ENCODE assay signal across 2 cellular contexts in the genomic region with DNA sequence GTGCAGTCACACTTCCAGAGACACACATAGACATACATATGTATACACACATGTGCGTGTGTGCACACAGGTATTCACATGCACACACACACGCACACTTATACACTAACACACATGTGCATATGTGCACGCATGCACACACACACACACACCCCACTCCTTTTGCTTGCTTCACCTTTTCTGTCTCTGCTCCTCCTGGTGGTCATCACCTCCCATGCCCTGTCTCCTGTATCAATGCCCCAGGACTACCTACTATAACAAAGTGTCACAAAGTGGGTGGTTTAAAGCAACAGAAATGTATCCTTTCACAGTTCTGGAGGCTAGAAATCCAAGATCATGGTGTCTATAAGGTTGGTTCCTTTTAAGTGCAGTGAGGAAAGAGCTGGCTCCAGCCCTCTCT.
TF ChIP-seq lines count a peak whose summit lies in the region.

No MANE protein-coding gene starts in this region.

TF ChIP-seq in HepG2, 621 proteins besides CTCF, POLR2A, EP300 and RAD21 (continues in another document):
- TF ChIP-seq ZNF543 (CRISPR knock-in tag; IDR thresholded peaks at IDR 0.05) = no peak
- TF ChIP-seq, protein P1, sequence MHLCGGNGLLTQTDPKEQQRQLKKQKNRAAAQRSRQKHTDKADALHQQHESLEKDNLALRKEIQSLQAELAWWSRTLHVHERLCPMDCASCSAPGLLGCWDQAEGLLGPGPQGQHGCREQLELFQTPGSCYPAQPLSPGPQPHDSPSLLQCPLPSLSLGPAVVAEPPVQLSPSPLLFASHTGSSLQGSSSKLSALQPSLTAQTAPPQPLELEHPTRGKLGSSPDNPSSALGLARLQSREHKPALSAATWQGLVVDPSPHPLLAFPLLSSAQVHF (CRISPR knock-in tag; IDR thresholded peaks at IDR 0.05) = no peak
- no peak for TF ChIP-seq RFX5 (IDR thresholded peaks at IDR 0.05; ENCODE audit: low read depth, low read length)
- TF ChIP-seq STAG1 (CRISPR knock-in tag; IDR thresholded peaks at IDR 0.05) = peak; percentile 43; the same call in 1 of the 2 replicates
- TF ChIP-seq, protein P2, sequence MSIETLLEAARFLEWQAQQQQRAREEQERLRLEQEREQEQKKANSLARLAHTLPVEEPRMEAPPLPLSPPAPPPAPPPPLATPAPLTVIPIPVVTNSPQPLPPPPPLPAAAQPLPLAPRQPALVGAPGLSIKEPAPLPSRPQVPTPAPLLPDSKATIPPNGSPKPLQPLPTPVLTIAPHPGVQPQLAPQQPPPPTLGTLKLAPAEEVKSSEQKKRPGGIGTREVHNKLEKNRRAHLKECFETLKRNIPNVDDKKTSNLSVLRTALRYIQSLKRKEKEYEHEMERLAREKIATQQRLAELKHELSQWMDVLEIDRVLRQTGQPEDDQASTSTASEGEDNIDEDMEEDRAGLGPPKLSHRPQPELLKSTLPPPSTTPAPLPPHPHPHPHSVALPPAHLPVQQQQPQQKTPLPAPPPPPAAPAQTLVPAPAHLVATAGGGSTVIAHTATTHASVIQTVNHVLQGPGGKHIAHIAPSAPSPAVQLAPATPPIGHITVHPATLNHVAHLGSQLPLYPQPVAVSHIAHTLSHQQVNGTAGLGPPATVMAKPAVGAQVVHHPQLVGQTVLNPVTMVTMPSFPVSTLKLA (IDR thresholded peaks at IDR 0.05) = peak; percentile 64
- TF ChIP-seq, protein P3, sequence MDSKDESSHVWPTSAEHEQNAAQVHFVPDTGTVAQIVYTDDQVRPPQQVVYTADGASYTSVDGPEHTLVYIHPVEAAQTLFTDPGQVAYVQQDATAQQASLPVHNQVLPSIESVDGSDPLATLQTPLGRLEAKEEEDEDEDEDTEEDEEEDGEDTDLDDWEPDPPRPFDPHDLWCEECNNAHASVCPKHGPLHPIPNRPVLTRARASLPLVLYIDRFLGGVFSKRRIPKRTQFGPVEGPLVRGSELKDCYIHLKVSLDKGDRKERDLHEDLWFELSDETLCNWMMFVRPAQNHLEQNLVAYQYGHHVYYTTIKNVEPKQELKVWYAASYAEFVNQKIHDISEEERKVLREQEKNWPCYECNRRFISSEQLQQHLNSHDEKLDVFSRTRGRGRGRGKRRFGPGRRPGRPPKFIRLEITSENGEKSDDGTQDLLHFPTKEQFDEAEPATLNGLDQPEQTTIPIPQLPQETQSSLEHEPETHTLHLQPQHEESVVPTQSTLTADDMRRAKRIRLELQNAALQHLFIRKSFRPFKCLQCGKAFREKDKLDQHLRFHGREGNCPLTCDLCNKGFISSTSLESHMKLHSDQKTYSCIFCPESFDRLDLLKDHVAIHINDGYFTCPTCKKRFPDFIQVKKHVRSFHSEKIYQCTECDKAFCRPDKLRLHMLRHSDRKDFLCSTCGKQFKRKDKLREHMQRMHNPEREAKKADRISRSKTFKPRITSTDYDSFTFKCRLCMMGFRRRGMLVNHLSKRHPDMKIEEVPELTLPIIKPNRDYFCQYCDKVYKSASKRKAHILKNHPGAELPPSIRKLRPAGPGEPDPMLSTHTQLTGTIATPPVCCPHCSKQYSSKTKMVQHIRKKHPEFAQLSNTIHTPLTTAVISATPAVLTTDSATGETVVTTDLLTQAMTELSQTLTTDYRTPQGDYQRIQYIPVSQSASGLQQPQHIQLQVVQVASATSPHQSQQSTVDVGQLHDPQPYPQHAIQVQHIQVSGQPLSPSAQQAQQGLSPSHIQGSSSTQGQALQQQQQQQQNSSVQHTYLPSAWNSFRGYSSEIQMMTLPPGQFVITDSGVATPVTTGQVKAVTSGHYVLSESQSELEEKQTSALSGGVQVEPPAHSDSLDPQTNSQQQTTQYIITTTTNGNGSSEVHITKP (CRISPR knock-in tag; IDR thresholded peaks at IDR 0.05; ENCODE audit: low read depth) = no peak
- TF ChIP-seq SMC3 (IDR thresholded peaks at IDR 0.05; ENCODE audit: low read length) = peak; percentile 58; the same call in 1 of the 2 replicates
- TF ChIP-seq, protein P4, sequence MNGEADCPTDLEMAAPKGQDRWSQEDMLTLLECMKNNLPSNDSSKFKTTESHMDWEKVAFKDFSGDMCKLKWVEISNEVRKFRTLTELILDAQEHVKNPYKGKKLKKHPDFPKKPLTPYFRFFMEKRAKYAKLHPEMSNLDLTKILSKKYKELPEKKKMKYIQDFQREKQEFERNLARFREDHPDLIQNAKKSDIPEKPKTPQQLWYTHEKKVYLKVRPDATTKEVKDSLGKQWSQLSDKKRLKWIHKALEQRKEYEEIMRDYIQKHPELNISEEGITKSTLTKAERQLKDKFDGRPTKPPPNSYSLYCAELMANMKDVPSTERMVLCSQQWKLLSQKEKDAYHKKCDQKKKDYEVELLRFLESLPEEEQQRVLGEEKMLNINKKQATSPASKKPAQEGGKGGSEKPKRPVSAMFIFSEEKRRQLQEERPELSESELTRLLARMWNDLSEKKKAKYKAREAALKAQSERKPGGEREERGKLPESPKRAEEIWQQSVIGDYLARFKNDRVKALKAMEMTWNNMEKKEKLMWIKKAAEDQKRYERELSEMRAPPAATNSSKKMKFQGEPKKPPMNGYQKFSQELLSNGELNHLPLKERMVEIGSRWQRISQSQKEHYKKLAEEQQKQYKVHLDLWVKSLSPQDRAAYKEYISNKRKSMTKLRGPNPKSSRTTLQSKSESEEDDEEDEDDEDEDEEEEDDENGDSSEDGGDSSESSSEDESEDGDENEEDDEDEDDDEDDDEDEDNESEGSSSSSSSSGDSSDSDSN (CRISPR knock-in tag; IDR thresholded peaks at IDR 0.05) = no peak
- TF ChIP-seq, protein P5, sequence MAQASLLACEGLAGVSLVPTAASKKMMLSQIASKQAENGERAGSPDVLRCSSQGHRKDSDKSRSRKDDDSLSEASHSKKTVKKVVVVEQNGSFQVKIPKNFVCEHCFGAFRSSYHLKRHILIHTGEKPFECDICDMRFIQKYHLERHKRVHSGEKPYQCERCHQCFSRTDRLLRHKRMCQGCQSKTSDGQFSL (CRISPR knock-in tag; IDR thresholded peaks at IDR 0.05) = 0 out of 2 replicates have a peak, but pooled peaks have one; percentile 27
- no peak for TF ChIP-seq ZNF546 (CRISPR knock-in tag; conservative IDR thresholded peaks at IDR 0.05)
- TF ChIP-seq, protein P6, sequence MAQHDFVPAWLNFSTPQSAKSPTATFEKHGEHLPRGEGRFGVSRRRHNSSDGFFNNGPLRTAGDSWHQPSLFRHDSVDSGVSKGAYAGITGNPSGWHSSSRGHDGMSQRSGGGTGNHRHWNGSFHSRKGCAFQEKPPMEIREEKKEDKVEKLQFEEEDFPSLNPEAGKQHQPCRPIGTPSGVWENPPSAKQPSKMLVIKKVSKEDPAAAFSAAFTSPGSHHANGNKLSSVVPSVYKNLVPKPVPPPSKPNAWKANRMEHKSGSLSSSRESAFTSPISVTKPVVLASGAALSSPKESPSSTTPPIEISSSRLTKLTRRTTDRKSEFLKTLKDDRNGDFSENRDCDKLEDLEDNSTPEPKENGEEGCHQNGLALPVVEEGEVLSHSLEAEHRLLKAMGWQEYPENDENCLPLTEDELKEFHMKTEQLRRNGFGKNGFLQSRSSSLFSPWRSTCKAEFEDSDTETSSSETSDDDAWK (CRISPR knock-in tag; IDR thresholded peaks at IDR 0.05) = no peak
- TF ChIP-seq ZNF761 (CRISPR knock-in tag; conservative IDR thresholded peaks at IDR 0.05) = no peak
- no peak for TF ChIP-seq NCOA5 (CRISPR knock-in tag; IDR thresholded peaks at IDR 0.05)
- TF ChIP-seq ZNF331 (CRISPR knock-in tag; IDR thresholded peaks at IDR 0.05) = no peak
- TF ChIP-seq DR1 (CRISPR knock-in tag; IDR thresholded peaks at IDR 0.05) = no peak
- TF ChIP-seq HOXD1 (CRISPR knock-in tag; IDR thresholded peaks at IDR 0.05) = no peak

TF ChIP-seq in WTC11, 78 proteins besides CTCF, POLR2A, EP300 and RAD21 (continues in another document):
- no peak for TF ChIP-seq ZBTB21 (CRISPR knock-in tag; IDR thresholded peaks at IDR 0.05; ENCODE audit: borderline replicate concordance)
- TF ChIP-seq, protein P7, sequence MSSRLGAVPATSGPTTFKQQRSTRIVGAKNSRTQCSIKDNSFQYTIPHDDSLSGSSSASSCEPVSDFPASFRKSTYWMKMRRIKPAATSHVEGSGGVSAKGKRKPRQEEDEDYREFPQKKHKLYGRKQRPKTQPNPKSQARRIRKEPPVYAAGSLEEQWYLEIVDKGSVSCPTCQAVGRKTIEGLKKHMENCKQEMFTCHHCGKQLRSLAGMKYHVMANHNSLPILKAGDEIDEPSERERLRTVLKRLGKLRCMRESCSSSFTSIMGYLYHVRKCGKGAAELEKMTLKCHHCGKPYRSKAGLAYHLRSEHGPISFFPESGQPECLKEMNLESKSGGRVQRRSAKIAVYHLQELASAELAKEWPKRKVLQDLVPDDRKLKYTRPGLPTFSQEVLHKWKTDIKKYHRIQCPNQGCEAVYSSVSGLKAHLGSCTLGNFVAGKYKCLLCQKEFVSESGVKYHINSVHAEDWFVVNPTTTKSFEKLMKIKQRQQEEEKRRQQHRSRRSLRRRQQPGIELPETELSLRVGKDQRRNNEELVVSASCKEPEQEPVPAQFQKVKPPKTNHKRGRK (CRISPR knock-in tag; IDR thresholded peaks at IDR 0.05; ENCODE audit: borderline replicate concordance) = no peak
- TF ChIP-seq, protein P8, sequence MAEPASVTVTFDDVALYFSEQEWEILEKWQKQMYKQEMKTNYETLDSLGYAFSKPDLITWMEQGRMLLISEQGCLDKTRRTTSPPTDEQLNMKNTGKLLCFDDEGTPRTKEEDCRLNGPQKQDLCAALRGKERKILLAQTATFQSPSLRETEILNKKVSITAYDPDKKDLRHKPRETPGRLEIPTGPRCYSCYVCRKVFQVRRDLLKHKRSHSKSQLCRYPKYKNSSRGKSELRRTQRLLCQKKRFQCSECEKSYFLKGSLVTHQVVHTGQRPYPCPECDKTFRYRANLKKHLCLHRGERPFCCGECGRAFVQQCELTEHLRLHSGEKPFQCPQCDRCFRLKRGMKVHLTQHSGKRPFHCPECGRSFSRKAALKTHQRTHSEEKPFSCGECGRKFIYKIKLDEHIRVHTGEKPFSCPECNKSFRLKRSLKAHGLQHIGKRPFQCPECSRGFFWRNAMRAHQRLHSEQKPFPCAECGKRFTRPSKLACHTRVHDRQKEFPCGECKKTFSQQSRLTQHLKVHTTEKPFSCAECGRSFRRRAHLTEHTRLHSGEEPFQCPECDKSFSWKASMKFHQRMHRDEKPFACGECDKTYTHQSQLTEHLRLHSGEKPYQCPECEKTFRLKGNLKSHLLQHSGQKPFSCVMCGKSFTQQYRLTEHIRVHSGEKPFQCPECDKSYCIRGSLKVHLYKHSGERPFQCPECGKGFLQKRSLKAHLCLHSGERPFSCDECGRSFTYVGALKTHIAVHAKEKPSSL (CRISPR knock-in tag; conservative IDR thresholded peaks at IDR 0.05) = no peak
- TF ChIP-seq ZNF263 (CRISPR knock-in tag; IDR thresholded peaks at IDR 0.05; ENCODE audit: low read depth) = no peak
- TF ChIP-seq ESRRA (CRISPR knock-in tag; IDR thresholded peaks at IDR 0.05; ENCODE audit: borderline replicate concordance) = no peak
- TF ChIP-seq FOXJ3 (CRISPR knock-in tag; IDR thresholded peaks at IDR 0.05; ENCODE audit: borderline replicate concordance) = no peak
- TF ChIP-seq, protein P9, sequence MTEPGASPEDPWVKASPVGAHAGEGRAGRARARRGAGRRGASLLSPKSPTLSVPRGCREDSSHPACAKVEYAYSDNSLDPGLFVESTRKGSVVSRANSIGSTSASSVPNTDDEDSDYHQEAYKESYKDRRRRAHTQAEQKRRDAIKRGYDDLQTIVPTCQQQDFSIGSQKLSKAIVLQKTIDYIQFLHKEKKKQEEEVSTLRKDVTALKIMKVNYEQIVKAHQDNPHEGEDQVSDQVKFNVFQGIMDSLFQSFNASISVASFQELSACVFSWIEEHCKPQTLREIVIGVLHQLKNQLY (CRISPR knock-in tag; IDR thresholded peaks at IDR 0.05) = no peak
- TF ChIP-seq, protein P10, sequence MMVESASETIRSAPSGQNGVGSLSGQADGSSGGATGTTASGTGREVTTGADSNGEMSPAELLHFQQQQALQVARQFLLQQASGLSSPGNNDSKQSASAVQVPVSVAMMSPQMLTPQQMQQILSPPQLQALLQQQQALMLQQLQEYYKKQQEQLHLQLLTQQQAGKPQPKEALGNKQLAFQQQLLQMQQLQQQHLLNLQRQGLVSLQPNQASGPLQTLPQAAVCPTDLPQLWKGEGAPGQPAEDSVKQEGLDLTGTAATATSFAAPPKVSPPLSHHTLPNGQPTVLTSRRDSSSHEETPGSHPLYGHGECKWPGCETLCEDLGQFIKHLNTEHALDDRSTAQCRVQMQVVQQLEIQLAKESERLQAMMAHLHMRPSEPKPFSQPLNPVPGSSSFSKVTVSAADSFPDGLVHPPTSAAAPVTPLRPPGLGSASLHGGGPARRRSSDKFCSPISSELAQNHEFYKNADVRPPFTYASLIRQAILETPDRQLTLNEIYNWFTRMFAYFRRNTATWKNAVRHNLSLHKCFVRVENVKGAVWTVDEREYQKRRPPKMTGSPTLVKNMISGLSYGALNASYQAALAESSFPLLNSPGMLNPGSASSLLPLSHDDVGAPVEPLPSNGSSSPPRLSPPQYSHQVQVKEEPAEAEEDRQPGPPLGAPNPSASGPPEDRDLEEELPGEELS (CRISPR knock-in tag; IDR thresholded peaks at IDR 0.05) = no peak
- TF ChIP-seq OVOL2 (CRISPR knock-in tag; IDR thresholded peaks at IDR 0.05; ENCODE audit: borderline replicate concordance) = no peak
- TF ChIP-seq, protein P11, sequence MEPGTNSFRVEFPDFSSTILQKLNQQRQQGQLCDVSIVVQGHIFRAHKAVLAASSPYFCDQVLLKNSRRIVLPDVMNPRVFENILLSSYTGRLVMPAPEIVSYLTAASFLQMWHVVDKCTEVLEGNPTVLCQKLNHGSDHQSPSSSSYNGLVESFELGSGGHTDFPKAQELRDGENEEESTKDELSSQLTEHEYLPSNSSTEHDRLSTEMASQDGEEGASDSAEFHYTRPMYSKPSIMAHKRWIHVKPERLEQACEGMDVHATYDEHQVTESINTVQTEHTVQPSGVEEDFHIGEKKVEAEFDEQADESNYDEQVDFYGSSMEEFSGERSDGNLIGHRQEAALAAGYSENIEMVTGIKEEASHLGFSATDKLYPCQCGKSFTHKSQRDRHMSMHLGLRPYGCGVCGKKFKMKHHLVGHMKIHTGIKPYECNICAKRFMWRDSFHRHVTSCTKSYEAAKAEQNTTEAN (CRISPR knock-in tag; IDR thresholded peaks at IDR 0.05) = no peak
- TF ChIP-seq, protein P12, sequence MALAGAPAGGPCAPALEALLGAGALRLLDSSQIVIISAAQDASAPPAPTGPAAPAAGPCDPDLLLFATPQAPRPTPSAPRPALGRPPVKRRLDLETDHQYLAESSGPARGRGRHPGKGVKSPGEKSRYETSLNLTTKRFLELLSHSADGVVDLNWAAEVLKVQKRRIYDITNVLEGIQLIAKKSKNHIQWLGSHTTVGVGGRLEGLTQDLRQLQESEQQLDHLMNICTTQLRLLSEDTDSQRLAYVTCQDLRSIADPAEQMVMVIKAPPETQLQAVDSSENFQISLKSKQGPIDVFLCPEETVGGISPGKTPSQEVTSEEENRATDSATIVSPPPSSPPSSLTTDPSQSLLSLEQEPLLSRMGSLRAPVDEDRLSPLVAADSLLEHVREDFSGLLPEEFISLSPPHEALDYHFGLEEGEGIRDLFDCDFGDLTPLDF (CRISPR knock-in tag; IDR thresholded peaks at IDR 0.05) = no peak
- TF ChIP-seq CREM (CRISPR knock-in tag; IDR thresholded peaks at IDR 0.05) = no peak
- TF ChIP-seq MXD4 (CRISPR knock-in tag; IDR thresholded peaks at IDR 0.05; ENCODE audit: borderline replicate concordance) = no peak
- TF ChIP-seq NFATC4 (CRISPR knock-in tag; IDR thresholded peaks at IDR 0.05) = no peak
- TF ChIP-seq, protein P13, sequence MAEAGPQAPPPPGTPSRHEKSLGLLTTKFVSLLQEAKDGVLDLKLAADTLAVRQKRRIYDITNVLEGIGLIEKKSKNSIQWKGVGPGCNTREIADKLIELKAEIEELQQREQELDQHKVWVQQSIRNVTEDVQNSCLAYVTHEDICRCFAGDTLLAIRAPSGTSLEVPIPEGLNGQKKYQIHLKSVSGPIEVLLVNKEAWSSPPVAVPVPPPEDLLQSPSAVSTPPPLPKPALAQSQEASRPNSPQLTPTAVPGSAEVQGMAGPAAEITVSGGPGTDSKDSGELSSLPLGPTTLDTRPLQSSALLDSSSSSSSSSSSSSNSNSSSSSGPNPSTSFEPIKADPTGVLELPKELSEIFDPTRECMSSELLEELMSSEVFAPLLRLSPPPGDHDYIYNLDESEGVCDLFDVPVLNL (CRISPR knock-in tag; IDR thresholded peaks at IDR 0.05; ENCODE audit: borderline replicate concordance, low read depth) = no peak
- no peak for TF ChIP-seq TP53 (CRISPR knock-in tag; IDR thresholded peaks at IDR 0.05)
- TF ChIP-seq NR1H2 (CRISPR knock-in tag; IDR thresholded peaks at IDR 0.05) = no peak
- TF ChIP-seq ELF4 (CRISPR knock-in tag; IDR thresholded peaks at IDR 0.05; ENCODE audit: low read depth) = no peak
